Comparison of ENCODE assay signal across 8 cellular contexts in the genomic region with DNA sequence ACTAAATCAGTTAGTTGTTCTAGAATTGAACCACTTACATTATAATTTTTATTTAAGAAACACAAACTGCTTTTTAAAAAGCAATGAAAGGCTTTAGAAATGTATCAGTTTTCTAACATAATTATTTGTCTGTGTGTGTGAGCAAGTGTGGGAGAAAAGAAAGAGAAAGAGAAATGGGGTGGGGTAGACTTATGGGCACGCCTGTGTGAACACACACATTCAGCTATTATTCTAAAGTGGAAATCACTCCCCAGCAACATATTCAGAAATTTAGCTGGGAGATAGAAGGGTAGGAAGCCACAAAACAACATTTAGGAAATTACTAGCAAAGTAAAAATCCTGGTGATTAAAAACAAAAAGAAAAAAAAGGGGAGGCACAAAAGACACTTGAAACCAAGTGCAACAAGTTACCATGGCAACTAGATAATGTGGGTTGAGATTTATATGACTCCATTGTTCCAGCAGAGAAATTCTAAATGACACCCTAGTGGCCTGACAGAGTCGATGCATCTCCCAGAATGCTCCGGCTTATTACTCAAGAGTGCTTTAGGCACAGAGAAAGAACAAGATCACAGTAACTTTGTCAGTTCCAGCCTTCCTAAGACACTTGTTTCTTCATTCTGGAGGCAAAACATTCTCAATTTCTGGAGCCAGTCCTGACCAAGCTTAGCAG.
DNase-seq lines count a peak whose midpoint lies in the region; ATAC-seq and TF ChIP-seq lines count a peak whose summit lies in the region.

No MANE protein-coding gene starts in this region.

- intact Hi-C loops in mucosa of descending colon (cut with DNase I, micrococcal nuclease) (no loop called here), prostate gland (cut with DNase I) (no loop called here)

- H3K9me3 ChIP-seq in WERI-Rb-1 (ENCODE audit: severe bottlenecking) (no peaks in the 10 kb centered on the region), mucosa of descending colon (no peaks in the 10 kb centered on the region), prostate gland (no peaks in the 10 kb centered on the region)

- H3K36me3 ChIP-seq in WERI-Rb-1 (no peaks in the 10 kb centered on the region), mucosa of descending colon (ENCODE audit: low read depth) (no peaks in the 10 kb centered on the region), prostate gland (no peaks in the 10 kb centered on the region)

- H3K4me1 ChIP-seq in mucosa of descending colon (ENCODE audit: low read depth), result no peaks in the 10 kb centered on the region
- no peaks in the 10 kb centered on the region for H3K4me1 ChIP-seq in prostate gland (replicated peaks)

- DNase-seq in GM03348 (ENCODE audit: low spot score), result peak; percentile 6
- DNase-seq in KBM-7, result peak; percentile 42
- DNase-seq in WERI-Rb-1, result no peak
- peak in 1 of 3 donors; percentile 9 for DNase-seq in mucosa of descending colon
- no peak for DNase-seq in prostate gland (ENCODE audit: low spot score)
- no peak for DNase-seq in mucosa of gallbladder (ENCODE audit: low spot score)

- TF ChIP-seq POLR2A in prostate gland (IDR thresholded peaks at IDR 0.05), result no peak

- WGBS in prostate gland, result 40% methylated on average over 3 of the region's 3 CpGs

- no peaks in the 10 kb centered on the region for H3K27me3 ChIP-seq in WERI-Rb-1 (ENCODE audit: insufficient read depth, low read depth, severe bottlenecking)
- H3K27me3 ChIP-seq in prostate gland (replicated peaks; ENCODE audit: insufficient read depth), result no peaks in the 10 kb centered on the region

- ATAC-seq in GM21390 (IDR thresholded peaks at IDR 0.05; ENCODE audit: unreplicated experiment) (peak; percentile 83), mucosa of descending colon (peak; percentile 73)
- ATAC-seq in activated CD4-positive, CD25-positive, alpha-beta regulatory T cell treated with anti-CD3 and anti-CD28 coated beads, Interleukin-2, amount 50 U/mL, for 24 hours, result no peak

- H3K27ac ChIP-seq in WERI-Rb-1, result no peak overlapping the region
- H3K27ac ChIP-seq in prostate gland, result no peak overlapping the region

- TF ChIP-seq CTCF in WERI-Rb-1 (IDR thresholded peaks at IDR 0.05; ENCODE audit: low read depth, low read length) (peak; percentile 48), mucosa of descending colon (IDR thresholded peaks at IDR 0.05) (no peak), prostate gland (IDR thresholded peaks at IDR 0.05) (no peak)

- no peak overlapping the region for H3K4me3 ChIP-seq in WERI-Rb-1 (ENCODE audit: low read depth, low read length)
- no peak overlapping the region for H3K4me3 ChIP-seq in mucosa of descending colon
- H3K4me3 ChIP-seq in prostate gland, result no peak overlapping the region

- in situ Hi-C loops in KBM-7 (cut with MboI; ENCODE audit: low pct_unique_long_range_greater_than_20kb, low sequenced_read_pairs), result no loop called here

Comparison
In these comparisons a context has a peak if more than half of its experiments do, and no peak if none do; other contexts are left out.
1. DNase-seq: peak in GM03348 (single experiment) and KBM-7 (single experiment); none in WERI-Rb-1 (single experiment), prostate gland (single experiment) and mucosa of gallbladder (single experiment).
2. ATAC-seq: peak in GM21390 (single experiment) and mucosa of descending colon (single experiment); none in activated CD4-positive, CD25-positive, alpha-beta regulatory T cell treated with anti-CD3 and anti-CD28 coated beads, Interleukin-2, amount 50 U/mL, for 24 hours (0 of 2).